In the genomic region with DNA sequence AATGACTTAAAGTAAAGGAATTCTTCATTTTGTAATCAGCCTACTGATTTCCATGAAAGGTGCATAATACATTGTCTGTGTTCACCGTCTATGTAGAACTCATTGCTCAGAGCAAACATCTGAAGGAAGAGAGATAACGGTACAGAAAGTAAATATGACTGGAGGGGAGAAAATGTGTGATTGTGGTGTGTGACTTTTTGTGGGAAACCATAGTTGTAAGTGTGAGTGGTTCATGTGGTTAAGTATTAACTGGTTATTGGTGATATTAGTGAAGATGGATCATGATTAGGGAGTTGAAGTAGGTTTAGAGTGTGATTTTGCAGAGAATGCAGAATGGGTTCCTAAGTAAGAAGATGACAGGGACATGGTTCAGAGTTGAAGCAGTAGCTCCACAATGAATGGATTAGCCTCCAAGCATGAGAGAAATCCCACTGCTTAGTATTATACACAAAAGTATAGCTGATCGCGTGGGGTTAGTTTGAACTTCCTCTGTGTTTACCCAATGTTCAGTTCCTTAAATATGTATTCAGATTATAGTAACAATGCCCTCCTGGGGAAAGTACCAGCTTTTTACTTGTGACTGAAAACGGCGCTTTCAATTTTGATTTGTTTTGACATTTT, we compare ENCODE assay signal across 1 cellular context.
TF ChIP-seq lines count a peak whose summit lies in the region.

No MANE protein-coding gene starts in this region.

TF ChIP-seq in HepG2, 621 proteins besides CTCF, POLR2A, EP300 and RAD21 (continued from another document and continues in another):
- TF ChIP-seq HNF1A (IDR thresholded peaks at IDR 0.05; ENCODE audit: low read depth) (peak; percentile 94), HNF1A (CRISPR knock-in tag; IDR thresholded peaks at IDR 0.05; ENCODE audit: borderline replicate concordance) (peak; percentile 98), TSC22D2 (CRISPR knock-in tag; IDR thresholded peaks at IDR 0.05; ENCODE audit: borderline replicate concordance) (peak; percentile 57; the same call in 1 of the 2 replicates), NRL (CRISPR knock-in tag; IDR thresholded peaks at IDR 0.05; ENCODE audit: borderline replicate concordance) (no peak), JDP2 (CRISPR knock-in tag; IDR thresholded peaks at IDR 0.05; ENCODE audit: borderline replicate concordance) (peak; percentile 33; the same call in 1 of the 2 replicates), ARID4A (CRISPR knock-in tag; IDR thresholded peaks at IDR 0.05; ENCODE audit: borderline replicate concordance) (no peak; the same call in 1 of the 2 replicates), HDAC2 (CRISPR knock-in tag; IDR thresholded peaks at IDR 0.05) (peak; percentile 94), ARHGAP35 (CRISPR knock-in tag; IDR thresholded peaks at IDR 0.05; ENCODE audit: borderline replicate concordance) (no peak), BCLAF1 (IDR thresholded peaks at IDR 0.05) (no peak), CENPX (CRISPR knock-in tag; IDR thresholded peaks at IDR 0.05) (no peak), ZNF12 (CRISPR knock-in tag; IDR thresholded peaks at IDR 0.05) (peak; percentile 14; the same call in 1 of the 2 replicates), ZBTB25 (CRISPR knock-in tag; IDR thresholded peaks at IDR 0.05) (peak; percentile 66), ZNF180 (CRISPR knock-in tag; IDR thresholded peaks at IDR 0.05; ENCODE audit: borderline replicate concordance, low read depth) (no peak), CBFB (CRISPR knock-in tag; IDR thresholded peaks at IDR 0.05) (peak; percentile 94), ZFP90 (CRISPR knock-in tag; IDR thresholded peaks at IDR 0.05; ENCODE audit: borderline replicate concordance) (0 out of 2 replicates have a peak, but pooled peaks have one; percentile 17), KLF16 (CRISPR knock-in tag; IDR thresholded peaks at IDR 0.05) (peak in 1 of 2 experiments; percentile 81; a peak in 2 of 4 replicates), CHCHD3 (CRISPR knock-in tag; IDR thresholded peaks at IDR 0.05) (no peak), STAG1 (CRISPR knock-in tag; IDR thresholded peaks at IDR 0.05) (peak; percentile 27; the same call in 1 of the 2 replicates), ZMYM4 (CRISPR knock-in tag; IDR thresholded peaks at IDR 0.05) (peak; percentile 82; the same call in 1 of the 2 replicates), KLF13 (CRISPR knock-in tag; IDR thresholded peaks at IDR 0.05) (no peak), GFI1 (CRISPR knock-in tag; IDR thresholded peaks at IDR 0.05; ENCODE audit: borderline replicate concordance) (peak; percentile 26; the same call in 1 of the 2 replicates), ZSCAN20 (CRISPR knock-in tag; IDR thresholded peaks at IDR 0.05; ENCODE audit: borderline replicate concordance) (no peak), SKIL (CRISPR knock-in tag; IDR thresholded peaks at IDR 0.05; ENCODE audit: borderline replicate concordance) (peak; percentile 90), ZNF232 (CRISPR knock-in tag; IDR thresholded peaks at IDR 0.05; ENCODE audit: borderline replicate concordance) (no peak), DR1 (CRISPR knock-in tag; IDR thresholded peaks at IDR 0.05) (no peak), HNF4A (CRISPR knock-in tag; IDR thresholded peaks at IDR 0.05) (peak; percentile 83), KMT2B (CRISPR knock-in tag; IDR thresholded peaks at IDR 0.05) (0 out of 2 replicates have a peak, but pooled peaks have one; percentile 29), CCDC6 (CRISPR knock-in tag; IDR thresholded peaks at IDR 0.05) (peak; percentile 77; the same call in 1 of the 2 replicates), FOXJ3 (CRISPR knock-in tag; IDR thresholded peaks at IDR 0.05; ENCODE audit: borderline replicate concordance) (peak; percentile 95; the same call in 1 of the 2 replicates)
- TF ChIP-seq, protein P1, sequence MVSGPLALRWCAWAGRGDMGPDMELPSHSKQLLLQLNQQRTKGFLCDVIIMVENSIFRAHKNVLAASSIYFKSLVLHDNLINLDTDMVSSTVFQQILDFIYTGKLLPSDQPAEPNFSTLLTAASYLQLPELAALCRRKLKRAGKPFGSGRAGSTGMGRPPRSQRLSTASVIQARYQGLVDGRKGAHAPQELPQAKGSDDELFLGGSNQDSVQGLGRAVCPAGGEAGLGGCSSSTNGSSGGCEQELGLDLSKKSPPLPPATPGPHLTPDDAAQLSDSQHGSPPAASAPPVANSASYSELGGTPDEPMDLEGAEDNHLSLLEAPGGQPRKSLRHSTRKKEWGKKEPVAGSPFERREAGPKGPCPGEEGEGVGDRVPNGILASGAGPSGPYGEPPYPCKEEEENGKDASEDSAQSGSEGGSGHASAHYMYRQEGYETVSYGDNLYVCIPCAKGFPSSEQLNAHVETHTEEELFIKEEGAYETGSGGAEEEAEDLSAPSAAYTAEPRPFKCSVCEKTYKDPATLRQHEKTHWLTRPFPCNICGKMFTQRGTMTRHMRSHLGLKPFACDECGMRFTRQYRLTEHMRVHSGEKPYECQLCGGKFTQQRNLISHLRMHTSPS (CRISPR knock-in tag; IDR thresholded peaks at IDR 0.05; ENCODE audit: low read depth), result no peak
- TF ChIP-seq, protein P2, sequence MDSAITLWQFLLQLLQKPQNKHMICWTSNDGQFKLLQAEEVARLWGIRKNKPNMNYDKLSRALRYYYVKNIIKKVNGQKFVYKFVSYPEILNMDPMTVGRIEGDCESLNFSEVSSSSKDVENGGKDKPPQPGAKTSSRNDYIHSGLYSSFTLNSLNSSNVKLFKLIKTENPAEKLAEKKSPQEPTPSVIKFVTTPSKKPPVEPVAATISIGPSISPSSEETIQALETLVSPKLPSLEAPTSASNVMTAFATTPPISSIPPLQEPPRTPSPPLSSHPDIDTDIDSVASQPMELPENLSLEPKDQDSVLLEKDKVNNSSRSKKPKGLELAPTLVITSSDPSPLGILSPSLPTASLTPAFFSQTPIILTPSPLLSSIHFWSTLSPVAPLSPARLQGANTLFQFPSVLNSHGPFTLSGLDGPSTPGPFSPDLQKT (CRISPR knock-in tag; IDR thresholded peaks at IDR 0.05; ENCODE audit: borderline replicate concordance), result no peak
- TF ChIP-seq, protein P3, sequence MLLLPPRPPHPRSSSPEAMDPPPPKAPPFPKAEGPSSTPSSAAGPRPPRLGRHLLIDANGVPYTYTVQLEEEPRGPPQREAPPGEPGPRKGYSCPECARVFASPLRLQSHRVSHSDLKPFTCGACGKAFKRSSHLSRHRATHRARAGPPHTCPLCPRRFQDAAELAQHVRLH (CRISPR knock-in tag; IDR thresholded peaks at IDR 0.05; ENCODE audit: borderline replicate concordance, low read depth), result 0 out of 2 replicates have a peak, but pooled peaks have one; percentile 56
- TF ChIP-seq, protein P4, sequence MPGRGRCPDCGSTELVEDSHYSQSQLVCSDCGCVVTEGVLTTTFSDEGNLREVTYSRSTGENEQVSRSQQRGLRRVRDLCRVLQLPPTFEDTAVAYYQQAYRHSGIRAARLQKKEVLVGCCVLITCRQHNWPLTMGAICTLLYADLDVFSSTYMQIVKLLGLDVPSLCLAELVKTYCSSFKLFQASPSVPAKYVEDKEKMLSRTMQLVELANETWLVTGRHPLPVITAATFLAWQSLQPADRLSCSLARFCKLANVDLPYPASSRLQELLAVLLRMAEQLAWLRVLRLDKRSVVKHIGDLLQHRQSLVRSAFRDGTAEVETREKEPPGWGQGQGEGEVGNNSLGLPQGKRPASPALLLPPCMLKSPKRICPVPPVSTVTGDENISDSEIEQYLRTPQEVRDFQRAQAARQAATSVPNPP (CRISPR knock-in tag; IDR thresholded peaks at IDR 0.05), result 0 out of 2 replicates have a peak, but pooled peaks have one; percentile 48
